ENCODE assay signal across 1 cellular context in genomic region chr1:146007048-146007784, GRCh38.
TF ChIP-seq lines count a peak whose summit lies in the region.

No MANE protein-coding gene starts in this region.

TF ChIP-seq in K562, 482 proteins besides CTCF, POLR2A, EP300 and RAD21 (continued from another document and continues in another):
- TF ChIP-seq GABPB2 (CRISPR knock-in tag; conservative IDR thresholded peaks at IDR 0.05) (no peak), SNAPC5 (CRISPR knock-in tag; IDR thresholded peaks at IDR 0.05) (no peak), HMG20B (CRISPR knock-in tag; IDR thresholded peaks at IDR 0.05) (no peak), ZNF124 (CRISPR knock-in tag; IDR thresholded peaks at IDR 0.05) (no peak), ZNF143 (CRISPR knock-in tag; IDR thresholded peaks at IDR 0.05) (no peak), SUPT5H (IDR thresholded peaks at IDR 0.05) (no peak), CBX3 (IDR thresholded peaks at IDR 0.05; ENCODE audit: borderline replicate concordance in 1 of 2, low read length in 2 of 2) (no peak), BRF2 (IDR thresholded peaks at IDR 0.05; ENCODE audit: borderline replicate concordance, insufficient read depth, insufficient read length) (no peak), REST (CRISPR knock-in tag; IDR thresholded peaks at IDR 0.05; ENCODE audit: low read depth) (no peak), DMBX1 (CRISPR knock-in tag; IDR thresholded peaks at IDR 0.05; ENCODE audit: borderline replicate concordance) (peak; percentile 28; the same call in 1 of the 2 replicates), FOXK2 (conservative IDR thresholded peaks at IDR 0.05 in 1 of 2, IDR thresholded peaks at IDR 0.05 in 1 of 2; ENCODE audit: low read depth in 2 of 2) (peak; percentile 76 to 81), SAFB2 (IDR thresholded peaks at IDR 0.05; ENCODE audit: borderline replicate concordance, low read depth, low read length, severe bottlenecking) (no peak), DEAF1 (CRISPR knock-in tag; IDR thresholded peaks at IDR 0.05) (peak; percentile 73; the same call in 1 of the 2 replicates), TCF15 (CRISPR knock-in tag; IDR thresholded peaks at IDR 0.05) (no peak), ZNF133 (CRISPR knock-in tag; IDR thresholded peaks at IDR 0.05) (no peak), MNT (conservative IDR thresholded peaks at IDR 0.05) (peak; percentile 31 to 33; a peak in 1 of 4 replicates), ERF (CRISPR knock-in tag; IDR thresholded peaks at IDR 0.05) (no peak), CLOCK (CRISPR knock-in tag; IDR thresholded peaks at IDR 0.05; ENCODE audit: borderline replicate concordance) (no peak), ETV5 (CRISPR knock-in tag; IDR thresholded peaks at IDR 0.05; ENCODE audit: low read depth) (no peak), SIN3B (IDR thresholded peaks at IDR 0.05; ENCODE audit: low read depth) (no peak), ZNF407 (IDR thresholded peaks at IDR 0.05; ENCODE audit: low read depth) (no peak), MEF2D (tag; conservative IDR thresholded peaks at IDR 0.05; ENCODE audit: low read depth) (no peak), ZNF134 (CRISPR knock-in tag; conservative IDR thresholded peaks at IDR 0.05) (no peak), COPS2 (conservative IDR thresholded peaks at IDR 0.05) (no peak), MIER1 (IDR thresholded peaks at IDR 0.05; ENCODE audit: low read depth) (no peak), KHSRP (IDR thresholded peaks at IDR 0.05) (no peak), SLC30A9 (CRISPR knock-in tag; IDR thresholded peaks at IDR 0.05) (no peak), THAP7 (CRISPR knock-in tag; IDR thresholded peaks at IDR 0.05) (no peak), U2AF1 (optimal IDR thresholded peaks at IDR 0.05; ENCODE audit: low read depth, low read length) (no peak), GABPA (tag; conservative IDR thresholded peaks at IDR 0.05; ENCODE audit: low read depth) (peak; percentile 46), JUNB (CRISPR knock-in tag; conservative IDR thresholded peaks at IDR 0.05) (no peak), ZNF354B (CRISPR knock-in tag; IDR thresholded peaks at IDR 0.05) (no peak), SNIP1 (IDR thresholded peaks at IDR 0.05; ENCODE audit: low read depth) (no peak), CTCFL (IDR thresholded peaks at IDR 0.05; ENCODE audit: borderline replicate concordance, insufficient read depth, low read depth, low read length, poor library complexity, severe bottlenecking) (no peak), ELF2 (CRISPR knock-in tag; IDR thresholded peaks at IDR 0.05) (no peak), TAF9B (IDR thresholded peaks at IDR 0.05; ENCODE audit: partially characterized antibody) (peak; percentile 46), ZNF384 (IDR thresholded peaks at IDR 0.05; ENCODE audit: low read depth, low read length) (no peak)
